Comparison of ENCODE assay signal across 1 cellular context in genomic region chr16:23557779-23558330, GRCh38.
TF ChIP-seq lines count a peak whose summit lies in the region.

No MANE protein-coding gene starts in this region.

TF ChIP-seq in K562, 482 proteins besides CTCF, POLR2A, EP300 and RAD21 (continues in another document):
- peak; percentile 22 to 62; a peak in 3 of 4 replicates for TF ChIP-seq NONO (IDR thresholded peaks at IDR 0.05; ENCODE audit: low read depth in 2 of 2, low read length in 1 of 2)
- no peak for TF ChIP-seq GTF2F1 (IDR thresholded peaks at IDR 0.05; ENCODE audit: low read depth, low read length)
- TF ChIP-seq SIN3A (IDR thresholded peaks at IDR 0.05; ENCODE audit: borderline replicate concordance in 2 of 2, control insufficient read depth in 1 of 2, low read depth in 2 of 2, low read length in 2 of 2): peak in 1 of 2 experiments; percentile 3; a peak in 1 of 4 replicates
- 0 out of 2 replicates have a peak, but pooled peaks have one; percentile 34 for TF ChIP-seq HMGXB4 (CRISPR knock-in tag; IDR thresholded peaks at IDR 0.05)
- TF ChIP-seq MEIS2 (IDR thresholded peaks at IDR 0.05; ENCODE audit: partially characterized antibody): no peak
- TF ChIP-seq, protein P1, sequence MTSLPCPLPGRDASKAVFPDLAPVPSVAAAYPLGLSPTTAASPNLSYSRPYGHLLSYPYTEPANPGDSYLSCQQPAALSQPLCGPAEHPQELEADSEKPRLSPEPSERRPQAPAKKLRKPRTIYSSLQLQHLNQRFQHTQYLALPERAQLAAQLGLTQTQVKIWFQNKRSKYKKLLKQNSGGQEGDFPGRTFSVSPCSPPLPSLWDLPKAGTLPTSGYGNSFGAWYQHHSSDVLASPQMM (CRISPR knock-in tag; IDR thresholded peaks at IDR 0.05): no peak
- TF ChIP-seq, protein P2, sequence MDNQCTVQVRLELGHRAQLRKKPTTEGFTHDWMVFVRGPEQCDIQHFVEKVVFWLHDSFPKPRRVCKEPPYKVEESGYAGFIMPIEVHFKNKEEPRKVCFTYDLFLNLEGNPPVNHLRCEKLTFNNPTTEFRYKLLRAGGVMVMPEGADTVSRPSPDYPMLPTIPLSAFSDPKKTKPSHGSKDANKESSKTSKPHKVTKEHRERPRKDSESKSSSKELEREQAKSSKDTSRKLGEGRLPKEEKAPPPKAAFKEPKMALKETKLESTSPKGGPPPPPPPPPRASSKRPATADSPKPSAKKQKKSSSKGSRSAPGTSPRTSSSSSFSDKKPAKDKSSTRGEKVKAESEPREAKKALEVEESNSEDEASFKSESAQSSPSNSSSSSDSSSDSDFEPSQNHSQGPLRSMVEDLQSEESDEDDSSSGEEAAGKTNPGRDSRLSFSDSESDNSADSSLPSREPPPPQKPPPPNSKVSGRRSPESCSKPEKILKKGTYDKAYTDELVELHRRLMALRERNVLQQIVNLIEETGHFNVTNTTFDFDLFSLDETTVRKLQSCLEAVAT (IDR thresholded peaks at IDR 0.05): no peak
- 0 out of 4 replicates have a peak, but pooled peaks of 1 of the 2 experiments have one; percentile 7 for TF ChIP-seq FOXA3 (CRISPR knock-in tag; conservative IDR thresholded peaks at IDR 0.05 in 1 of 2, IDR thresholded peaks at IDR 0.05 in 1 of 2)
- TF ChIP-seq, protein P3, sequence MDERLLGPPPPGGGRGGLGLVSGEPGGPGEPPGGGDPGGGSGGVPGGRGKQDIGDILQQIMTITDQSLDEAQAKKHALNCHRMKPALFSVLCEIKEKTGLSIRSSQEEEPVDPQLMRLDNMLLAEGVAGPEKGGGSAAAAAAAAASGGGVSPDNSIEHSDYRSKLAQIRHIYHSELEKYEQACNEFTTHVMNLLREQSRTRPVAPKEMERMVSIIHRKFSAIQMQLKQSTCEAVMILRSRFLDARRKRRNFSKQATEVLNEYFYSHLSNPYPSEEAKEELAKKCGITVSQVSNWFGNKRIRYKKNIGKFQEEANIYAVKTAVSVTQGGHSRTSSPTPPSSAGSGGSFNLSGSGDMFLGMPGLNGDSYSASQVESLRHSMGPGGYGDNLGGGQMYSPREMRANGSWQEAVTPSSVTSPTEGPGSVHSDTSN (CRISPR knock-in tag; IDR thresholded peaks at IDR 0.05; ENCODE audit: low read depth): no peak
- TF ChIP-seq, protein P3 (tag; conservative IDR thresholded peaks at IDR 0.05; ENCODE audit: low read depth): no peak
- TF ChIP-seq SRSF7 (optimal IDR thresholded peaks at IDR 0.05; ENCODE audit: low read depth, low read length): no peak
- TF ChIP-seq, protein P4, sequence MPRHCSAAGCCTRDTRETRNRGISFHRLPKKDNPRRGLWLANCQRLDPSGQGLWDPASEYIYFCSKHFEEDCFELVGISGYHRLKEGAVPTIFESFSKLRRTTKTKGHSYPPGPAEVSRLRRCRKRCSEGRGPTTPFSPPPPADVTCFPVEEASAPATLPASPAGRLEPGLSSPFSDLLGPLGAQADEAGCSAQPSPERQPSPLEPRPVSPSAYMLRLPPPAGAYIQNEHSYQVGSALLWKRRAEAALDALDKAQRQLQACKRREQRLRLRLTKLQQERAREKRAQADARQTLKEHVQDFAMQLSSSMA (CRISPR knock-in tag; IDR thresholded peaks at IDR 0.05): peak; percentile 11; the same call in 1 of the 2 replicates
- TF ChIP-seq ETV6 (IDR thresholded peaks at IDR 0.05; ENCODE audit: borderline replicate concordance in 1 of 2, low read depth in 2 of 2, low read length in 1 of 2): no peak
- 0 out of 2 replicates have a peak, but pooled peaks have one; percentile 53 for TF ChIP-seq ETV6 (CRISPR knock-in tag; IDR thresholded peaks at IDR 0.05; ENCODE audit: borderline replicate concordance)
- TF ChIP-seq SUPT5H (IDR thresholded peaks at IDR 0.05): no peak
- TF ChIP-seq BRD9 (IDR thresholded peaks at IDR 0.05; ENCODE audit: low read depth, partially characterized antibody): no peak
- TF ChIP-seq AFF4 (CRISPR knock-in tag; IDR thresholded peaks at IDR 0.05): no peak
- 0 out of 2 replicates have a peak, but pooled peaks have one; percentile 7 for TF ChIP-seq MYNN (IDR thresholded peaks at IDR 0.05)
- no peak for TF ChIP-seq MYNN (CRISPR knock-in tag; IDR thresholded peaks at IDR 0.05)
- TF ChIP-seq ADNP (tag; IDR thresholded peaks at IDR 0.05): no peak
- TF ChIP-seq, protein P5, sequence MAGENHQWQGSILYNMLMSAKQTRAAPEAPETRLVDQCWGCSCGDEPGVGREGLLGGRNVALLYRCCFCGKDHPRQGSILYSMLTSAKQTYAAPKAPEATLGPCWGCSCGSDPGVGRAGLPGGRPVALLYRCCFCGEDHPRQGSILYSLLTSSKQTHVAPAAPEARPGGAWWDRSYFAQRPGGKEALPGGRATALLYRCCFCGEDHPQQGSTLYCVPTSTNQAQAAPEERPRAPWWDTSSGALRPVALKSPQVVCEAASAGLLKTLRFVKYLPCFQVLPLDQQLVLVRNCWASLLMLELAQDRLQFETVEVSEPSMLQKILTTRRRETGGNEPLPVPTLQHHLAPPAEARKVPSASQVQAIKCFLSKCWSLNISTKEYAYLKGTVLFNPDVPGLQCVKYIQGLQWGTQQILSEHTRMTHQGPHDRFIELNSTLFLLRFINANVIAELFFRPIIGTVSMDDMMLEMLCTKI (IDR thresholded peaks at IDR 0.05; ENCODE audit: partially characterized antibody): no peak
- peak; percentile 62 for TF ChIP-seq SAP30 (IDR thresholded peaks at IDR 0.05; ENCODE audit: borderline replicate concordance, insufficient read depth, low read depth, low read length, poor library complexity, severe bottlenecking)
- TF ChIP-seq ZBTB7A (IDR thresholded peaks at IDR 0.05; ENCODE audit: borderline replicate concordance, control insufficient read depth, low read depth, low read length): peak; percentile 78; the same call in 1 of the 2 replicates
- no peak for TF ChIP-seq KHSRP (IDR thresholded peaks at IDR 0.05)
- no peak for TF ChIP-seq PHTF2 (CRISPR knock-in tag; IDR thresholded peaks at IDR 0.05)
- TF ChIP-seq, protein P6, sequence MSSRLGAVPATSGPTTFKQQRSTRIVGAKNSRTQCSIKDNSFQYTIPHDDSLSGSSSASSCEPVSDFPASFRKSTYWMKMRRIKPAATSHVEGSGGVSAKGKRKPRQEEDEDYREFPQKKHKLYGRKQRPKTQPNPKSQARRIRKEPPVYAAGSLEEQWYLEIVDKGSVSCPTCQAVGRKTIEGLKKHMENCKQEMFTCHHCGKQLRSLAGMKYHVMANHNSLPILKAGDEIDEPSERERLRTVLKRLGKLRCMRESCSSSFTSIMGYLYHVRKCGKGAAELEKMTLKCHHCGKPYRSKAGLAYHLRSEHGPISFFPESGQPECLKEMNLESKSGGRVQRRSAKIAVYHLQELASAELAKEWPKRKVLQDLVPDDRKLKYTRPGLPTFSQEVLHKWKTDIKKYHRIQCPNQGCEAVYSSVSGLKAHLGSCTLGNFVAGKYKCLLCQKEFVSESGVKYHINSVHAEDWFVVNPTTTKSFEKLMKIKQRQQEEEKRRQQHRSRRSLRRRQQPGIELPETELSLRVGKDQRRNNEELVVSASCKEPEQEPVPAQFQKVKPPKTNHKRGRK (tag; IDR thresholded peaks at IDR 0.05): no peak
- TF ChIP-seq ZNF384 (IDR thresholded peaks at IDR 0.05; ENCODE audit: low read depth, low read length): no peak
- TF ChIP-seq ZNF76 (CRISPR knock-in tag; IDR thresholded peaks at IDR 0.05; ENCODE audit: borderline replicate concordance): peak; percentile 75; the same call in 1 of the 2 replicates
- TF ChIP-seq ZFX (CRISPR knock-in tag; IDR thresholded peaks at IDR 0.05): peak; percentile 66
- TF ChIP-seq SPI1 (IDR thresholded peaks at IDR 0.05; ENCODE audit: borderline replicate concordance, low read depth, low read length): no peak
- no peak for TF ChIP-seq PPARD (CRISPR knock-in tag; IDR thresholded peaks at IDR 0.05)
- TF ChIP-seq PHF8 (IDR thresholded peaks at IDR 0.05; ENCODE audit: borderline replicate concordance, low read length): peak; percentile 75; the same call in 1 of the 2 replicates
- TF ChIP-seq CREM (IDR thresholded peaks at IDR 0.05; ENCODE audit: low read depth): no peak
- TF ChIP-seq FOXA1 (IDR thresholded peaks at IDR 0.05; ENCODE audit: borderline replicate concordance): no peak
- no peak for TF ChIP-seq ZNF224 (CRISPR knock-in tag; IDR thresholded peaks at IDR 0.05)
- TF ChIP-seq GATAD2B (IDR thresholded peaks at IDR 0.05; ENCODE audit: borderline replicate concordance): 0 out of 2 replicates have a peak, but pooled peaks have one; percentile 47
- no peak for TF ChIP-seq ZNF75A (CRISPR knock-in tag; IDR thresholded peaks at IDR 0.05)
- TF ChIP-seq VEZF1 (CRISPR knock-in tag; IDR thresholded peaks at IDR 0.05): no peak
- peak; percentile 75 for TF ChIP-seq RBFOX2 (IDR thresholded peaks at IDR 0.05; ENCODE audit: low read depth, low read length)
- no peak for TF ChIP-seq ZNF282 (CRISPR knock-in tag; IDR thresholded peaks at IDR 0.05)
- TF ChIP-seq SIN3B (IDR thresholded peaks at IDR 0.05; ENCODE audit: low read depth): peak; percentile 87
- no peak for TF ChIP-seq ATF7 (IDR thresholded peaks at IDR 0.05)
- no peak for TF ChIP-seq DEAF1 (CRISPR knock-in tag; IDR thresholded peaks at IDR 0.05)
- TF ChIP-seq NRF1 (conservative IDR thresholded peaks at IDR 0.05 in 1 of 2, IDR thresholded peaks at IDR 0.05 in 1 of 2): no peak
- TF ChIP-seq STAG1 (CRISPR knock-in tag; IDR thresholded peaks at IDR 0.05; ENCODE audit: borderline replicate concordance): no peak
- TF ChIP-seq RBBP5 (IDR thresholded peaks at IDR 0.05; ENCODE audit: borderline replicate concordance, insufficient read depth, low read length, poor library complexity, severe bottlenecking): peak; percentile 82
- no peak for TF ChIP-seq ZNF184 (CRISPR knock-in tag; IDR thresholded peaks at IDR 0.05)
- TF ChIP-seq RCOR1 (IDR thresholded peaks at IDR 0.05; ENCODE audit: borderline replicate concordance in 1 of 2, low read depth in 2 of 2, low read length in 2 of 2): no peak
- 0 out of 2 replicates have a peak, but pooled peaks have one; percentile 21 for TF ChIP-seq HIVEP1 (CRISPR knock-in tag; IDR thresholded peaks at IDR 0.05)
- TF ChIP-seq ERF (CRISPR knock-in tag; IDR thresholded peaks at IDR 0.05): 0 out of 2 replicates have a peak, but pooled peaks have one; percentile 37
